33 cellular contexts compared by ENCODE assay signal in the genomic region with DNA sequence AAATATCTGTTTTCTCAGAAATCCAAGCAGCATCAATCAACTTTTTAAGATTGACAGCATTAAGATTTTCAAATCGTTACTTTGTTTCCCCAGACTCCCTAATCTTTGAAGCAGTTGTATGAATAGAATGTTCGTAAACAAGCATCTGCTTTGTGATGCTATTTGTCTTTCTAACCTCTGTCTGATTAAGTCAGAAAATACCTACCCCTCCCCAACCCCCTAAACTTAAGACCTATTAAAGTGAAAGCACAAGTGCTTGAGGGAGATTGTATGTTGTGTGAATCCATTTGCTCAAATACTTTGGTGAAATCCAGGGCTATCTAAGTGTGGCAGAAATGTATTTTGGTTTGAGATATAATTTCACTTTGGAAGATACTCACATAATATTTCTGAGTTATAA. TPM values are rescaled to one million over a fixed set of nuclear protein-coding genes. Genes with fewer than 3 reads are reported as not detected.
DNase-seq lines count a peak whose midpoint lies in the region; FAIRE-seq and TF ChIP-seq lines count a peak whose summit lies in the region.
"Had no signal": no experiment of that assay in that cellular context is flagged by ENCODE, and none has a peak within 500 bp of the region (broad histone marks: within the 10 kb centered on the region; RNA-seq: fewer than 3 reads in every experiment).

No MANE protein-coding gene starts in this region.

- DNase-seq in NCI-H82 (lab: John Stamatoyannopoulos, UW) (peak; percentile 57), NCI-H82 treated with DMSO at 0.1 percent for 48 hours (lab: John Stamatoyannopoulos, UW; ENCODE audit: unreplicated experiment) (no peak), NOMO-1 (lab: John Stamatoyannopoulos, UW; ENCODE audit: unreplicated experiment in 2 of 2) (no peak), HK-2 (ENCODE audit: unreplicated experiment) (no peak), HuH-7 (ENCODE audit: low spot score) (no peak)
- DNase-seq: activated CD4-positive, alpha-beta T cell treated with anti-CD3 and anti-CD28 coated beads, Interleukin-2, amount 50 U/mL, for 48 hours; activated naive CD4-positive, alpha-beta T cell treated with Interleukin-2 at 50 U/mL for 16 hours; amygdala; DMS79; effector CD8-positive, alpha-beta T cell; IMR-90; NCI-H1105; NCI-H1930; NCI-H524 treated with DMSO at 0.1 percent for 48 hours; NK-92 treated with Interleukin-12 subunit alpha and Interleukin-12 subunit beta, amount 100 ng/mL, for 24 hours; PC-9; SK-N-SH; stimulated activated naive B cell treated with anti-CD40 and anti-IgM and Interleukin-4, amounts not matched to agents 10 μg/mL and 1 μg/mL and 100 μg/mL, for 72 hours had no signal

- no peak overlapping the region for H3K9ac ChIP-seq in skeletal muscle tissue (ENCODE audit: low read depth in 1 of 3, low read length in 3 of 3)
- H3K9ac ChIP-seq: SK-N-SH had no signal

- FAIRE-seq in islet of Langerhans (lab: Jason Lieb, UNC) = peak; percentile 61
- FAIRE-seq: bronchial epithelial cell, colon, G401.6, keratinocyte had no signal

- H3K9me3 ChIP-seq in skeletal muscle tissue (ENCODE audit: control insufficient read depth in 3 of 3, low read length in 3 of 3) = no peaks in the 10 kb centered on the region
- H3K9me3 ChIP-seq: prostate gland, SK-N-SH, suprapubic skin had no signal

- H3K27me3 ChIP-seq in skeletal muscle tissue (ENCODE audit: control insufficient read depth in 3 of 3, insufficient read depth in 3 of 3, low read length in 3 of 3) = no peaks in the 10 kb centered on the region
- H3K27me3 ChIP-seq: suprapubic skin had no signal

- H3K36me3 ChIP-seq in skeletal muscle tissue (ENCODE audit: control insufficient read depth in 3 of 3, insufficient read depth in 3 of 3, low read length in 3 of 3) = peaks cover 5 to 14% (median 11%) of the 10 kb centered on the region in 3 donors

- no peak for TF ChIP-seq CTCF in VCaP (conservative IDR thresholded peaks at IDR 0.05)

- H3K27ac ChIP-seq in VCaP (peak overlapping the region; percentile 36; the same call in 1 of the 2 replicates), skeletal muscle tissue (ENCODE audit: low read depth, low read length) (peak overlapping the region; percentile 59)
- H3K27ac ChIP-seq: 22Rv1, PC-9 had no signal

- H3K4me3 ChIP-seq in skeletal muscle tissue (ENCODE audit: low read length in 3 of 3) = no peak overlapping the region
- H3K4me3 ChIP-seq: PC-9, prostate gland, suprapubic skin had no signal

- peaks cover 13 to 24% (median 18%) of the 10 kb centered on the region in 3 donors for H3K4me1 ChIP-seq in skeletal muscle tissue (ENCODE audit: control insufficient read depth in 3 of 3, insufficient read depth in 3 of 3, low read length in 3 of 3)

RNA-seq across cellular contexts. Expression of gene C5orf47, which starts 47.9 kb away (rescaled TPM):
- total RNA-seq in skeletal muscle tissue = not detected
- total RNA-seq: activated T-helper 1 cell treated with anti-CD3 and anti-CD28 coated beads, Interleukin-12 subunit alpha, Interleukin-12 subunit beta, Interleukin-2, Interleukin-4 antibody, amounts not matched to agents 30 ng/mL and 10 ng/mL and 1 ng/mL, durations not matched to agents 14 hours and 24 hours and 36 hours; epithelial cell of proximal tubule; IMR-90; mesothelial cell of epicardium; PC-9; suprapubic skin; T-helper 1 cell treated with Interleukin-12 subunit alpha and Interleukin-12 subunit beta and Interleukin-4 antibody, amounts not matched to agents 30 ng/mL and 1 ng/mL, for 36 hours; ureter had no signal

RNA-seq across cellular contexts. Expression of gene CPEB4, which starts 53.0 kb away (rescaled TPM):
- total RNA-seq in skeletal muscle tissue = 32.4 TPM
